ENCODE assay signal across 11 cellular contexts in genomic region chr12:9867531-9867930, GRCh38. TPM values are rescaled to one million over a fixed set of nuclear protein-coding genes. Genes with fewer than 3 reads are reported as not detected.
DNase-seq lines count a peak whose midpoint lies in the region; ATAC-seq and TF ChIP-seq lines count a peak whose summit lies in the region.
"Had no signal": no experiment of that assay in that cellular context is flagged by ENCODE, and none has a peak within 500 bp of the region (broad histone marks: within the 10 kb centered on the region; RNA-seq: fewer than 3 reads in every experiment).

No MANE protein-coding gene starts in this region.

- no peak for DNase-seq in activated CD8-positive, alpha-beta memory T cell treated with anti-CD3 and anti-CD28 coated beads, Interleukin-2, amount 10 ng/mL, durations not matched to agents 7 days and 5 days
- DNase-seq in activated CD8-positive, alpha-beta memory T cell treated with anti-CD3 and anti-CD28 coated beads, Interleukin-2, amount 50 U/mL, for 4 hours = no peak
- DNase-seq in T-helper 17 cell = no peak
- no peak for DNase-seq in foreskin keratinocyte
- DNase-seq in stomach = no peak
- no peak for DNase-seq in NCI-H1105 treated with DMSO at 0.1 percent for 48 hours (lab: John Stamatoyannopoulos, UW)
- DNase-seq in NCI-H2227 treated with DMSO at 0.1 percent for 48 hours (lab: John Stamatoyannopoulos, UW) = no peak
- DNase-seq in islet precursor cell = no peak

- H3K27ac ChIP-seq in foreskin keratinocyte = peak overlapping the region; percentile 9
- peak overlapping the region in 4 of 5 donors; percentile 76 to 85 (median 84) for H3K27ac ChIP-seq in stomach

- CTCF ChIA-PET in activated CD8-positive, alpha-beta memory T cell treated with anti-CD3 and anti-CD28 coated beads, Interleukin-2, amount 10 ng/mL, durations not matched to agents 7 days and 5 days (lab: Charles Lee) = interaction anchor here (1.3 to 2.5 kb wide), 4 partner anchors 53 to 118 kb away, joined by 4 to 15 read pairs (median 10); no protein-coding TSS in a partner anchor

- WGBS in stomach, 5 donors = 21 to 32% (median 29%) methylated on average over 4 of the region's 4 CpGs

- no peaks in the 10 kb centered on the region for H3K9me3 ChIP-seq in T-helper 17 cell (ENCODE audit: control insufficient read depth, low read length, poor library complexity, severe bottlenecking)
- peaks cover 0 to 12% (median 0%) of the 10 kb centered on the region in 4 donors for H3K9me3 ChIP-seq in stomach

- H3K4me3 Mint-ChIP-seq in activated CD8-positive, alpha-beta memory T cell treated with anti-CD3 and anti-CD28 coated beads, Interleukin-2, amount 10 ng/mL, durations not matched to agents 7 days and 5 days = peak overlapping the region; percentile 85
- H3K4me3 Mint-ChIP-seq in T-helper 17 cell = peak overlapping the region; percentile 95
- H3K4me3 Mint-ChIP-seq: WTC11 had no signal

- no peak for TF ChIP-seq CTCF in foreskin keratinocyte (conservative IDR thresholded peaks at IDR 0.05)
- TF ChIP-seq CTCF in stomach (IDR thresholded peaks at IDR 0.05) = no peak

- peak overlapping the region; percentile 13 to 46 (median 40) for H3K4me3 ChIP-seq in stomach

- no peak for TF ChIP-seq POLR2A in stomach (IDR thresholded peaks at IDR 0.05)

- no peak for TF ChIP-seq EP300 in stomach (IDR thresholded peaks at IDR 0.05)

- H3K4me1 Mint-ChIP-seq in activated CD8-positive, alpha-beta memory T cell treated with anti-CD3 and anti-CD28 coated beads, Interleukin-2, amount 10 ng/mL, durations not matched to agents 7 days and 5 days = peaks cover 32% of the 10 kb centered on the region
- H3K4me1 Mint-ChIP-seq in T-helper 17 cell = peaks cover 38% of the 10 kb centered on the region

- no peaks in the 10 kb centered on the region for H3K36me3 ChIP-seq in stomach

- peak overlapping the region; percentile 90 for H3K27ac Mint-ChIP-seq in activated CD8-positive, alpha-beta memory T cell treated with anti-CD3 and anti-CD28 coated beads, Interleukin-2, amount 10 ng/mL, durations not matched to agents 7 days and 5 days
- peak overlapping the region; percentile 100 for H3K27ac Mint-ChIP-seq in T-helper 17 cell
- H3K27ac Mint-ChIP-seq: WTC11 had no signal

- H3K9me3 Mint-ChIP-seq in activated CD8-positive, alpha-beta memory T cell treated with anti-CD3 and anti-CD28 coated beads, Interleukin-2, amount 10 ng/mL, durations not matched to agents 7 days and 5 days (ENCODE audit: low read depth) = peaks cover 9% of the 10 kb centered on the region
- H3K9me3 Mint-ChIP-seq: WTC11 had no signal

- ATAC-seq in activated CD8-positive, alpha-beta memory T cell treated with anti-CD3 and anti-CD28 coated beads, Interleukin-2, amount 10 ng/mL, durations not matched to agents 7 days and 5 days = no peak
- ATAC-seq in T-helper 17 cell = no peak
- ATAC-seq in foreskin keratinocyte = no peak
- ATAC-seq: WTC11 had no signal

- intact Hi-C loops in stomach (cut with DNase I; ENCODE audit: low total_unique reads) = no loop called here

- H3K27me3 ChIP-seq in foreskin keratinocyte (no peaks in the 10 kb centered on the region), stomach (no peaks in the 10 kb centered on the region)

- H3K36me3 Mint-ChIP-seq in activated CD8-positive, alpha-beta memory T cell treated with anti-CD3 and anti-CD28 coated beads, Interleukin-2, amount 10 ng/mL, durations not matched to agents 7 days and 5 days = peaks cover 38% of the 10 kb centered on the region
- H3K36me3 Mint-ChIP-seq in T-helper 17 cell (ENCODE audit: low read depth) = peaks cover 5% of the 10 kb centered on the region
- H3K36me3 Mint-ChIP-seq: WTC11 had no signal

- H3K27me3 Mint-ChIP-seq in activated CD8-positive, alpha-beta memory T cell treated with anti-CD3 and anti-CD28 coated beads, Interleukin-2, amount 10 ng/mL, durations not matched to agents 7 days and 5 days = no peaks in the 10 kb centered on the region
- no peaks in the 10 kb centered on the region for H3K27me3 Mint-ChIP-seq in T-helper 17 cell

- no peaks in the 10 kb centered on the region for H3K4me1 ChIP-seq in foreskin keratinocyte
- peaks cover 0 to 5% (median 0%) of the 10 kb centered on the region in 4 donors for H3K4me1 ChIP-seq in stomach

RNA-seq across cellular contexts. Expression of gene CLEC2B, which starts 1.6 kb away (rescaled TPM):
- total RNA-seq in activated CD8-positive, alpha-beta memory T cell treated with anti-CD3 and anti-CD28 coated beads, Interleukin-2, amount 10 ng/mL, durations not matched to agents 7 days and 5 days = 10 to 100 TPM; 55.1 to 55.3 TPM
- 100 to 1,000 TPM in 1 of 2 donors, 10 to 100 TPM in 1; 59.9 to 116 TPM for total RNA-seq in T-helper 17 cell
- 0.51 and 1.4 TPM in 2 replicates for total RNA-seq in foreskin keratinocyte
- polyA plus RNA-seq in foreskin keratinocyte = 0.46 and 1.2 TPM in 2 replicates
- total RNA-seq in stomach = 10 to 100 TPM in 2 of 5 donors, 1 to 10 TPM in 1, under 1 TPM in 2; 0.87 to 30.1 (median 1.2) TPM
- polyA plus RNA-seq in stomach = 10 to 100 TPM in 2 of 3 donors, 1 to 10 TPM in 1; 8.6 to 10.8 (median 10.7) TPM
- total RNA-seq: HT-29 had no signal

RNA-seq across cellular contexts. Expression of gene KLRF2, which starts 13.8 kb away (rescaled TPM):
- total RNA-seq in activated CD8-positive, alpha-beta memory T cell treated with anti-CD3 and anti-CD28 coated beads, Interleukin-2, amount 10 ng/mL, durations not matched to agents 7 days and 5 days = 1 to 10 TPM in 1 of 2 experiments, not detected in 1; 1.6 TPM
- total RNA-seq in T-helper 17 cell (not detected), foreskin keratinocyte (not detected in 2 replicates), stomach (not detected)
- polyA plus RNA-seq in foreskin keratinocyte (not detected in 2 replicates), stomach (not detected)
- total RNA-seq: bronchial epithelial cell, HT-29, WTC11 had no signal

RNA-seq across cellular contexts. Expression of gene KLRF1, which starts 40.2 kb away (rescaled TPM):
- total RNA-seq in activated CD8-positive, alpha-beta memory T cell treated with anti-CD3 and anti-CD28 coated beads, Interleukin-2, amount 10 ng/mL, durations not matched to agents 7 days and 5 days = under 1 TPM; 0.44 to 0.54 TPM
- under 1 TPM; 0.52 to 0.57 TPM for total RNA-seq in T-helper 17 cell
- total RNA-seq in foreskin keratinocyte = 0.07 and 0.48 TPM in 2 replicates
- polyA plus RNA-seq in foreskin keratinocyte = 0.07 and 0.11 TPM in 2 replicates
- total RNA-seq in stomach = 1 to 10 TPM in 2 of 5 donors, not detected in 3; 2.2 to 4.5 TPM
- 1 to 10 TPM in 2 of 3 donors, under 1 TPM in 1; 0.78 to 3.2 (median 1.9) TPM for polyA plus RNA-seq in stomach
- total RNA-seq: bronchial epithelial cell, HT-29, WTC11 had no signal
